Comparison of ENCODE assay signal across 9 cellular contexts in genomic region chr7:25964483-25964961, GRCh38.
DNase-seq lines count a peak whose midpoint lies in the region; ATAC-seq, FAIRE-seq and TF ChIP-seq lines count a peak whose summit lies in the region.
"Had no signal": no experiment of that assay in that cellular context is flagged by ENCODE, and none has a peak within 500 bp of the region (broad histone marks: within the 10 kb centered on the region; RNA-seq: fewer than 3 reads in every experiment).

No MANE protein-coding gene starts in this region.

- no peak for ATAC-seq in GM23338
- peak; percentile 21 for ATAC-seq in HG03469 (IDR thresholded peaks at IDR 0.05; ENCODE audit: unreplicated experiment)
- peak in 1 of 2 donors; percentile 24 for ATAC-seq in stimulated activated naive B cell treated with anti-CD40 and anti-IgM and Interleukin-4, amounts not matched to agents 10 μg/mL and 1 μg/mL and 100 μg/mL, for 72 hours (replicated peaks)

- H3K27me3 Mint-ChIP-seq in GM23338 (ENCODE audit: insufficient read depth, low read depth, poor library complexity): peaks cover 3% of the 10 kb centered on the region
- peaks cover 58 to 78% of the 10 kb centered on the region in 2 donors for H3K27me3 Mint-ChIP-seq in stimulated activated naive B cell treated with anti-CD40 and anti-IgM and Interleukin-4, amounts not matched to agents 10 μg/mL and 1 μg/mL and 100 μg/mL, for 72 hours

- H3K4me3 Mint-ChIP-seq in GM23338: no peak overlapping the region
- peak overlapping the region in 1 of 2 donors; percentile 49 for H3K4me3 Mint-ChIP-seq in stimulated activated naive B cell treated with anti-CD40 and anti-IgM and Interleukin-4, amounts not matched to agents 10 μg/mL and 1 μg/mL and 100 μg/mL, for 72 hours

- TF ChIP-seq POLR2A in GM18951 (IDR thresholded peaks at IDR 0.05; ENCODE audit: extremely low read depth, insufficient read depth, insufficient read length): peak; percentile 60

- no peak for DNase-seq in GM23338 (ENCODE audit: low spot score)
- DNase-seq in stimulated activated naive B cell treated with anti-CD40 and anti-IgM and Interleukin-4, amounts not matched to agents 10 μg/mL and 1 μg/mL and 100 μg/mL, for 72 hours: no peak
- DNase-seq in T1000 (lab: John Stamatoyannopoulos, UW): no peak
- DNase-seq in NCI-H146 treated with DMSO at 0.1 percent for 48 hours (lab: John Stamatoyannopoulos, UW; ENCODE audit: unreplicated experiment): no peak
- no peak for DNase-seq in small intestine
- DNase-seq: activated effector memory CD4-positive, alpha-beta T cell treated with anti-CD3 and anti-CD28 coated beads, Interleukin-2, amount 50 U/mL, for 16 hours had no signal

- H3K4me1 ChIP-seq in GM23338 (ENCODE audit: insufficient read depth): no peaks in the 10 kb centered on the region
- H3K4me1 ChIP-seq in small intestine (ENCODE audit: control insufficient read depth in 2 of 2, insufficient read depth in 1 of 2, low read depth in 1 of 2, low read length in 1 of 2): no peaks in the 10 kb centered on the region

- peak overlapping the region; percentile 63 for H2AFZ ChIP-seq in GM23338

- H3K27me3 ChIP-seq in GM23338 (ENCODE audit: insufficient read depth) (no peaks in the 10 kb centered on the region), small intestine (ENCODE audit: control insufficient read depth in 2 of 2, insufficient read depth in 2 of 2, low read length in 2 of 2) (no peaks in the 10 kb centered on the region)

- no peak for FAIRE-seq in small intestine (lab: Jason Lieb, UNC)

- H3K36me3 ChIP-seq in GM23338 (ENCODE audit: insufficient read depth) (no peaks in the 10 kb centered on the region), small intestine (ENCODE audit: control insufficient read depth in 2 of 2, insufficient read depth in 2 of 2, low read length in 2 of 2) (no peaks in the 10 kb centered on the region)

- 24 to 48% (median 25%) methylated on average over 6 of the region's 6 CpGs for WGBS in small intestine, 3 donors

- no peak overlapping the region for H3K4me2 ChIP-seq in GM23338

- H3K27ac Mint-ChIP-seq in GM23338: no peak overlapping the region
- H3K27ac Mint-ChIP-seq in stimulated activated naive B cell treated with anti-CD40 and anti-IgM and Interleukin-4, amounts not matched to agents 10 μg/mL and 1 μg/mL and 100 μg/mL, for 72 hours: peak overlapping the region; percentile 20

- in situ Hi-C loops in GM18951 (cut with MboI; ENCODE audit: low sequenced_read_pairs, unreplicated experiment): no loop called here

- no peaks in the 10 kb centered on the region for H3K36me3 Mint-ChIP-seq in GM23338 (ENCODE audit: low read depth)
- no peaks in the 10 kb centered on the region for H3K36me3 Mint-ChIP-seq in stimulated activated naive B cell treated with anti-CD40 and anti-IgM and Interleukin-4, amounts not matched to agents 10 μg/mL and 1 μg/mL and 100 μg/mL, for 72 hours

- H3K9me3 Mint-ChIP-seq in GM23338: no peaks in the 10 kb centered on the region
- H3K9me3 Mint-ChIP-seq in stimulated activated naive B cell treated with anti-CD40 and anti-IgM and Interleukin-4, amounts not matched to agents 10 μg/mL and 1 μg/mL and 100 μg/mL, for 72 hours: peaks cover 3 to 6% of the 10 kb centered on the region in 2 donors

- no peaks in the 10 kb centered on the region for H3F3A ChIP-seq in GM23338 (replicated peaks; ENCODE audit: low read depth)

- no peak for TF ChIP-seq CTCF in GM23338 (conservative IDR thresholded peaks at IDR 0.05; ENCODE audit: low read depth in 2 of 2)

- H3K4me3 ChIP-seq in GM23338 (no peak overlapping the region), small intestine (ENCODE audit: low read depth in 1 of 2, low read length in 2 of 2) (no peak overlapping the region)
- H3K4me3 ChIP-seq: coronary artery had no signal

- H3K27ac ChIP-seq in GM23338 (ENCODE audit: low read depth) (no peak overlapping the region), small intestine (ENCODE audit: low read depth in 1 of 2, low read length in 1 of 2) (peak overlapping the region in 1 of 2 donors; percentile 76)
- H3K27ac ChIP-seq: coronary artery had no signal

- no peaks in the 10 kb centered on the region for H3K9me3 ChIP-seq in small intestine (ENCODE audit: control insufficient read depth, low read depth)

- no peaks in the 10 kb centered on the region for H3K79me2 ChIP-seq in GM23338 (replicated peaks; ENCODE audit: insufficient read depth)

- H4K20me1 ChIP-seq in GM23338 (replicated peaks; ENCODE audit: insufficient read depth): no peaks in the 10 kb centered on the region

- H3K4me1 Mint-ChIP-seq in GM23338: peaks cover under 1% of the 10 kb centered on the region; the same call in 1 of the 3 replicates
- peaks cover 16 to 23% of the 10 kb centered on the region in 2 donors for H3K4me1 Mint-ChIP-seq in stimulated activated naive B cell treated with anti-CD40 and anti-IgM and Interleukin-4, amounts not matched to agents 10 μg/mL and 1 μg/mL and 100 μg/mL, for 72 hours

- H3K9me2 ChIP-seq in GM23338 (ENCODE audit: insufficient read depth): peaks cover 3% of the 10 kb centered on the region; the same call in 1 of the 2 replicates

TF ChIP-seq in GM23338, 12 proteins besides CTCF, POLR2A, EP300 and RAD21 (continues in another document):
- no peak for TF ChIP-seq ZNF114 (CRISPR knock-in tag; IDR thresholded peaks at IDR 0.05)
- no peak for TF ChIP-seq JUNB (IDR thresholded peaks at IDR 0.05; ENCODE audit: unreplicated experiment)
- no peak for TF ChIP-seq POLR2AphosphoS5 (IDR thresholded peaks at IDR 0.05; ENCODE audit: low read depth)
- TF ChIP-seq EZH2phosphoT487 (IDR thresholded peaks at IDR 0.05; ENCODE audit: unreplicated experiment): no peak
- no peak for TF ChIP-seq ZNF331 (CRISPR knock-in tag; IDR thresholded peaks at IDR 0.05; ENCODE audit: low read depth)
- no peak for TF ChIP-seq NANOG (IDR thresholded peaks at IDR 0.05; ENCODE audit: borderline replicate concordance)
- no peak for TF ChIP-seq EZH2 (IDR thresholded peaks at IDR 0.05; ENCODE audit: low read depth, unreplicated experiment)
- TF ChIP-seq ZNF462 (CRISPR knock-in tag; IDR thresholded peaks at IDR 0.05): no peak
